In genomic region chr16:1054660-1055556, GRCh38 we compare ENCODE assay signal across 8 cellular contexts. TPM values are rescaled to one million over a fixed set of nuclear protein-coding genes. Genes with fewer than 3 reads are reported as not detected.
A peak's percentile ranks its signal among the peaks of the same experiment; 100 is the strongest.
DNase-seq lines count a peak whose midpoint lies in the region; ATAC-seq and TF ChIP-seq lines count a peak whose summit lies in the region.

No MANE protein-coding gene starts in this region.

- H4K91ac ChIP-seq in trophoblast cell (ENCODE audit: low read depth, low read length): no peak overlapping the region

- H2AFZ ChIP-seq in trophoblast cell (ENCODE audit: insufficient read depth, low read length, poor library complexity): no peak overlapping the region

- no peaks in the 10 kb centered on the region for H3K27me3 ChIP-seq in foreskin keratinocyte
- no peaks in the 10 kb centered on the region for H3K27me3 ChIP-seq in trophoblast cell (ENCODE audit: insufficient read depth, low read length)

- no peak overlapping the region for H3K27ac ChIP-seq in foreskin keratinocyte
- H3K27ac ChIP-seq in trophoblast cell (ENCODE audit: low read depth, low read length): no peak overlapping the region

- H3K79me2 ChIP-seq in trophoblast cell (ENCODE audit: control insufficient read depth, insufficient read depth, low read length, poor library complexity): no peaks in the 10 kb centered on the region

- no peak overlapping the region for H3K23ac ChIP-seq in trophoblast cell (ENCODE audit: low read length)

- no peak overlapping the region for H3K4ac ChIP-seq in trophoblast cell (ENCODE audit: low read depth, low read length)

- in situ Hi-C loops in KBM-7 (cut with MboI; ENCODE audit: low pct_unique_long_range_greater_than_20kb, low sequenced_read_pairs): no loop called here

- no peaks in the 10 kb centered on the region for H3K4me1 ChIP-seq in foreskin keratinocyte
- no peaks in the 10 kb centered on the region for H3K4me1 ChIP-seq in trophoblast cell (ENCODE audit: control insufficient read depth in 1 of 2, insufficient read depth in 2 of 2, low read length in 2 of 2)

- no peak overlapping the region for H3K18ac ChIP-seq in trophoblast cell (ENCODE audit: low read length)

- no peak overlapping the region for H3K4me2 ChIP-seq in trophoblast cell (ENCODE audit: low read length)

- DNase-seq in Daoy (ENCODE audit: low read depth): peak; percentile 29
- peak; percentile 28 for DNase-seq in KBM-7
- peak; percentile 52 for DNase-seq in activated T-cell treated with anti-CD3 and anti-CD28 coated beads, Interleukin-2, amount 50 U/mL, for 1 hour
- no peak for DNase-seq in foreskin keratinocyte
- peak; percentile 22 to 69 for DNase-seq in trophoblast cell
- no peak for DNase-seq in cerebellar nuclear complex (lab: John Stamatoyannopoulos, UW)

- H3K79me1 ChIP-seq in trophoblast cell (ENCODE audit: low read length): no peaks in the 10 kb centered on the region

- no peak overlapping the region for H2AK5ac ChIP-seq in trophoblast cell (ENCODE audit: low read length)

- ATAC-seq in foreskin keratinocyte (no peak), HG02588 (IDR thresholded peaks at IDR 0.05; ENCODE audit: unreplicated experiment) (no peak), GM21423 (IDR thresholded peaks at IDR 0.05; ENCODE audit: unreplicated experiment) (no peak)

- no peak overlapping the region for H3K14ac ChIP-seq in trophoblast cell (ENCODE audit: low read length)

- no CpG with 5 or more reads among the region's 34 CpGs for WGBS in trophoblast cell (ENCODE audit: extremely low coverage, insufficient coverage, insufficient read length)

- H3K9me3 ChIP-seq in trophoblast cell (ENCODE audit: insufficient read depth, low read depth, low read length): peaks cover 8% of the 10 kb centered on the region

- no peak overlapping the region for H3K4me3 ChIP-seq in trophoblast cell (ENCODE audit: low read depth, low read length)

- no peak overlapping the region for H2BK120ac ChIP-seq in trophoblast cell (ENCODE audit: insufficient read depth, low read length, poor library complexity)

- no peak overlapping the region for H4K8ac ChIP-seq in trophoblast cell (ENCODE audit: low read depth, low read length)

- H2BK5ac ChIP-seq in trophoblast cell (ENCODE audit: low read depth, low read length, poor library complexity): no peak overlapping the region

- TF ChIP-seq CTCF in foreskin keratinocyte (conservative IDR thresholded peaks at IDR 0.05): peak; percentile 78

- no peak overlapping the region for H2BK12ac ChIP-seq in trophoblast cell (ENCODE audit: low read length)

- H3K36me3 ChIP-seq in trophoblast cell (ENCODE audit: control insufficient read depth in 1 of 2, insufficient read depth in 2 of 2, low read length in 2 of 2): no peaks in the 10 kb centered on the region

- no peak overlapping the region for H3K9ac ChIP-seq in trophoblast cell (ENCODE audit: low read length)

- H4K12ac ChIP-seq in trophoblast cell (ENCODE audit: low read depth, low read length): no peak overlapping the region

RNA-seq across cellular contexts. Expression of gene SSTR5, which starts 17.6 kb away (rescaled TPM):
- total RNA-seq in Daoy (2014; rRNA removed; shearing (Covaris generic)): not detected in 2 replicates
- total RNA-seq in foreskin keratinocyte: not detected in 2 replicates
- not detected in 2 replicates for polyA plus RNA-seq in foreskin keratinocyte
- 0.03 and 0.06 TPM in 2 replicates for polyA plus RNA-seq in trophoblast cell (2013)

RNA-seq across cellular contexts. Expression of gene C1QTNF8, which starts 41.1 kb away (rescaled TPM):
- not detected in 2 replicates for total RNA-seq in Daoy (2014; rRNA removed; shearing (Covaris generic))
- not detected in 2 replicates for total RNA-seq in foreskin keratinocyte
- not detected in 2 replicates for polyA plus RNA-seq in foreskin keratinocyte
- polyA plus RNA-seq in trophoblast cell (2013): not detected in 2 replicates

Comparison
In these comparisons a context has a peak if more than half of its experiments do, and no peak if none do; other contexts are left out.
1. DNase-seq: peak in Daoy (single experiment), KBM-7 (single experiment), activated T-cell treated with anti-CD3 and anti-CD28 coated beads, Interleukin-2, amount 50 U/mL, for 1 hour (single experiment) and trophoblast cell (2 of 2); none in foreskin keratinocyte (0 of 2) and cerebellar nuclear complex (0 of 2).